Comparison of ENCODE assay signal across 8 cellular contexts in genomic region chr11:118194835-118195627, GRCh38. TPM values are rescaled to one million over a fixed set of nuclear protein-coding genes. Genes with fewer than 3 reads are reported as not detected.
DNase-seq lines count a peak whose midpoint lies in the region; ATAC-seq and TF ChIP-seq lines count a peak whose summit lies in the region.

No MANE protein-coding gene starts in this region.

- peaks cover 6% of the 10 kb centered on the region for H3K27me3 Mint-ChIP-seq in endodermal cell (ENCODE audit: insufficient read depth)
- H3K27me3 Mint-ChIP-seq in activated naive CD4-positive, alpha-beta T cell treated with anti-CD3 and anti-CD28 coated beads for 36 hours (ENCODE audit: low read depth), result no peaks in the 10 kb centered on the region

- peaks cover 5% of the 10 kb centered on the region for H3K36me3 Mint-ChIP-seq in endodermal cell (ENCODE audit: low read depth)
- H3K36me3 Mint-ChIP-seq in activated naive CD4-positive, alpha-beta T cell treated with anti-CD3 and anti-CD28 coated beads for 36 hours (ENCODE audit: low read depth), result peaks cover 37% of the 10 kb centered on the region

- no peaks in the 10 kb centered on the region for H3K9me3 ChIP-seq in endodermal cell (ENCODE audit: control insufficient read depth, low read length)

- CTCF ChIA-PET in activated naive CD4-positive, alpha-beta T cell treated with anti-CD3 and anti-CD28 coated beads for 36 hours (lab: Charles Lee), result interaction anchor here (0.9 to 1.4 kb wide), 3 partner anchors 21 to 24 kb away, joined by 3 read pairs; no protein-coding TSS in a partner anchor

- no peak for ATAC-seq in GM19463 (IDR thresholded peaks at IDR 0.05; ENCODE audit: unreplicated experiment)

- peak overlapping the region; percentile 85 for H3K27ac Mint-ChIP-seq in endodermal cell
- no peak overlapping the region for H3K27ac Mint-ChIP-seq in activated naive CD4-positive, alpha-beta T cell treated with anti-CD3 and anti-CD28 coated beads for 36 hours

- TF ChIP-seq CTCF in AG09319 (IDR thresholded peaks at IDR 0.05; ENCODE audit: low read depth, low read length) (no peak), endodermal cell (conservative IDR thresholded peaks at IDR 0.05) (no peak)

- intact Hi-C loops in activated naive CD4-positive, alpha-beta T cell treated with anti-CD3 and anti-CD28 coated beads for 36 hours (cut with micrococcal nuclease), result loop anchor here (5.0 kb wide), 1 partner anchor 292 kb away; no protein-coding TSS in a partner anchor

- no peak overlapping the region for H3K27ac ChIP-seq in endodermal cell (ENCODE audit: low read depth, low read length)

- peaks cover 25% of the 10 kb centered on the region for H3K4me1 ChIP-seq in endodermal cell (ENCODE audit: control insufficient read depth, insufficient read depth, low read length)

- peak; percentile 66 for DNase-seq in AG09319 (ENCODE audit: extremely low read depth, low read depth)
- peak; percentile 57 for DNase-seq in NCI-H2081 treated with DMSO at 0.1 percent for 48 hours (lab: John Stamatoyannopoulos, UW)
- DNase-seq in endodermal cell, result peak; percentile 76
- peak; percentile 63 for DNase-seq in midbrain (lab: John Stamatoyannopoulos, UW)
- DNase-seq in NCI-H524 (lab: John Stamatoyannopoulos, UW), result no peak
- no peak for DNase-seq in NCI-H748 (lab: John Stamatoyannopoulos, UW; ENCODE audit: unreplicated experiment)
- no peak for DNase-seq in activated naive CD4-positive, alpha-beta T cell treated with anti-CD3 and anti-CD28 coated beads for 36 hours

- no peaks in the 10 kb centered on the region for H3K36me3 ChIP-seq in endodermal cell (ENCODE audit: control insufficient read depth, insufficient read depth, low read length)

- WGBS in endodermal cell (ENCODE audit: insufficient coverage in 1 of 2, insufficient read length in 1 of 2), 2 experiments, result 74% methylated on average over 8 to 10 of the region's 10 CpGs

- no peak overlapping the region for H3K9ac ChIP-seq in endodermal cell (ENCODE audit: extremely low read depth, low read length, poor library complexity, severe bottlenecking)

- H3K4me1 Mint-ChIP-seq in endodermal cell, result peaks cover 43% of the 10 kb centered on the region
- peaks cover 12% of the 10 kb centered on the region for H3K4me1 Mint-ChIP-seq in activated naive CD4-positive, alpha-beta T cell treated with anti-CD3 and anti-CD28 coated beads for 36 hours (ENCODE audit: low read depth)

- peaks cover 27% of the 10 kb centered on the region for H3K9me3 Mint-ChIP-seq in endodermal cell
- H3K9me3 Mint-ChIP-seq in activated naive CD4-positive, alpha-beta T cell treated with anti-CD3 and anti-CD28 coated beads for 36 hours, result peaks cover 7% of the 10 kb centered on the region

- H3K4me3 Mint-ChIP-seq in endodermal cell, result no peak overlapping the region
- H3K4me3 Mint-ChIP-seq in activated naive CD4-positive, alpha-beta T cell treated with anti-CD3 and anti-CD28 coated beads for 36 hours, result no peak overlapping the region

- H3K4me3 ChIP-seq in endodermal cell (ENCODE audit: low read length), result no peak overlapping the region

- H3K27me3 ChIP-seq in endodermal cell (ENCODE audit: control insufficient read depth, insufficient read depth, low read length, poor library complexity, severe bottlenecking), result peaks cover under 1% of the 10 kb centered on the region

RNA-seq across cellular contexts. Expression of gene SCN2B, which starts 18.6 kb away (rescaled TPM):
- total RNA-seq in endodermal cell, result under 1 TPM; 0.11 to 0.20 TPM
- 0.32 TPM for polyA plus RNA-seq in endodermal cell (2013, experiment 1 of 2)
- 0.17 TPM for polyA plus RNA-seq in endodermal cell (2013, experiment 2 of 2)
- total RNA-seq in activated naive CD4-positive, alpha-beta T cell treated with anti-CD3 and anti-CD28 coated beads for 36 hours, result not detected

RNA-seq across cellular contexts. Expression of gene JAML, which starts 29.8 kb away (rescaled TPM):
- total RNA-seq in endodermal cell, result under 1 TPM; 0.40 to 0.55 TPM
- not detected for polyA plus RNA-seq in endodermal cell (2013, experiment 1 of 2)
- polyA plus RNA-seq in endodermal cell (2013, experiment 2 of 2), result not detected
- total RNA-seq in activated naive CD4-positive, alpha-beta T cell treated with anti-CD3 and anti-CD28 coated beads for 36 hours, result 10 to 100 TPM; 67.5 to 71.4 TPM

RNA-seq across cellular contexts. Expression of gene SCN4B, which starts 42.4 kb away (rescaled TPM):
- total RNA-seq in endodermal cell, result under 1 TPM; 0.15 to 0.20 TPM
- 2.2 TPM for polyA plus RNA-seq in endodermal cell (2013, experiment 1 of 2)
- polyA plus RNA-seq in endodermal cell (2013, experiment 2 of 2), result 1.9 TPM
- total RNA-seq in activated naive CD4-positive, alpha-beta T cell treated with anti-CD3 and anti-CD28 coated beads for 36 hours, result under 1 TPM; 0.07 to 0.12 TPM

RNA-seq across cellular contexts. Expression of gene MPZL3, which starts 57.1 kb away (rescaled TPM):
- 1 to 10 TPM; 4.1 to 5.7 TPM for total RNA-seq in endodermal cell
- 0.32 TPM for polyA plus RNA-seq in endodermal cell (2013, experiment 1 of 2)
- polyA plus RNA-seq in endodermal cell (2013, experiment 2 of 2), result 0.54 TPM
- 10 to 100 TPM; 29.3 to 30.5 TPM for total RNA-seq in activated naive CD4-positive, alpha-beta T cell treated with anti-CD3 and anti-CD28 coated beads for 36 hours

Comparison
In these comparisons a context has a peak if more than half of its experiments do, and no peak if none do; other contexts are left out.
1. DNase-seq: peak in AG09319 (single experiment), NCI-H2081 treated with DMSO at 0.1 percent for 48 hours (single experiment), endodermal cell (single experiment) and midbrain (single experiment); none in NCI-H524 (0 of 2), NCI-H748 (single experiment) and activated naive CD4-positive, alpha-beta T cell treated with anti-CD3 and anti-CD28 coated beads for 36 hours (single experiment).
2. RNA of gene JAML, which starts 29.8 kb away (total RNA-seq): 67.5 to 71.4 TPM in activated naive CD4-positive, alpha-beta T cell treated with anti-CD3 and anti-CD28 coated beads for 36 hours; 0.40 to 0.55 TPM in endodermal cell; every median in the first group is over 10 times any median in the second.